In genomic region chr12:65785500-65785899, GRCh38 we compare ENCODE assay signal across 11 cellular contexts.
"Had no signal": no experiment of that assay in that cellular context is flagged by ENCODE, and none has a peak within 500 bp of the region (broad histone marks: within the 10 kb centered on the region; RNA-seq: fewer than 3 reads in every experiment).

No MANE protein-coding gene starts in this region.

- FAIRE-seq: H1, H54 had no signal

- H3K9me3 ChIP-seq: HAP-1 had no signal

- DNase-seq: GM23248, GOT3, H7, H9, HCEC 1CT, HFFc6 had no signal

- H3K27ac ChIP-seq: GM23248 had no signal

- H3K36me3 ChIP-seq: HAP-1 had no signal

- H3K4me3 ChIP-seq: GM23248, GM23338, HAP-1 had no signal

- ATAC-seq: GM23338, HCT116 had no signal
